8 cellular contexts compared by ENCODE assay signal in the genomic region with DNA sequence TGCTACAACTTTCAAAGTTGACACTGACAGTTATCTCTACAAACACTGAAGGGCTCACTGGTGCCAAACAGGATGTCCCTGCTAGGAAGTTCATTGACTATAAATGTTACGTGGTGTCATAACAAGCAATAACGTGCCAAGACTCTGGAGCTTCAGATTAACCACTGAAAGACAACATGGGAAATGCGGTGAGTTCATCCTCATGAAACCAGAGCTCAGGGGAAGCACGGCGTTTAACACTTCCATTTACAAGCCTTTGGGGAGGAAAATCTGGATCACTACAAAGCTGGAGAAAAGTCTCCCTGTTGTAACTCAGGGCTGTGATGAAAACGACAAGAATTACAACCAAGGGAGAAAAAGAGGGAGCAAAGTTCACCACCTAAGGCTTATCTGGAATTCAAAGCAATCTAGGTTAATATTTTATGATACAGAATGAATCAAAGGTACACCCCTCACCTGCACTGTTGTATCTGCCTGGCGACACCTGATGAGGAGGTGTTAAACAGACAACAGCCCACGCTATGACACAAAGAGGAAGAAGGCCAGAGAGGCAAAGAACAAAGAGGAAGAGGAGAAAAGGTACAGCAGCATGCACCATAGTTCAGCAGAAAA. TPM values are rescaled to one million over a fixed set of nuclear protein-coding genes. Genes with fewer than 3 reads are reported as not detected.
DNase-seq lines count a peak whose midpoint lies in the region; ATAC-seq and TF ChIP-seq lines count a peak whose summit lies in the region.

No MANE protein-coding gene starts in this region.

- H3K9me2 ChIP-seq in GM23248 (ENCODE audit: insufficient read depth): no peaks in the 10 kb centered on the region

- H3K4me1 ChIP-seq in smooth muscle cell (ENCODE audit: low read depth): no peaks in the 10 kb centered on the region
- peaks cover 45% of the 10 kb centered on the region for H3K4me1 ChIP-seq in GM23248 (ENCODE audit: insufficient read depth)
- no peaks in the 10 kb centered on the region for H3K4me1 ChIP-seq in H9 (ENCODE audit: insufficient read depth, low read length)

- H3K14ac ChIP-seq in H9 (ENCODE audit: insufficient read depth, low read length): no peak overlapping the region

- no peak overlapping the region for H3K4me3 Mint-ChIP-seq in H9

- H3K79me1 ChIP-seq in H9 (ENCODE audit: insufficient read depth, low read depth, low read length, poor library complexity, severe bottlenecking): no peaks in the 10 kb centered on the region

- DNase-seq in AG10803 (ENCODE audit: low read depth): peak; percentile 69
- DNase-seq in NCI-H69 (lab: John Stamatoyannopoulos, UW): peak; percentile 82
- peak; percentile 29 for DNase-seq in epithelial cell of esophagus (ENCODE audit: low read depth)
- DNase-seq in smooth muscle cell (lab: John Stamatoyannopoulos, UW; ENCODE audit: unreplicated experiment): no peak
- DNase-seq in GM23248: no peak
- no peak for DNase-seq in H9

- H3T11ph ChIP-seq in H9 (ENCODE audit: low read length): no peak overlapping the region

- H2AFZ ChIP-seq in smooth muscle cell (ENCODE audit: low read depth) (no peak overlapping the region), GM23248 (no peak overlapping the region), H9 (ENCODE audit: low read length) (no peak overlapping the region)

- no peak overlapping the region for H2BK120ac ChIP-seq in H9 (ENCODE audit: low read depth, low read length, poor library complexity, severe bottlenecking)

- H3K9me3 ChIP-seq in smooth muscle cell (replicated peaks; ENCODE audit: low read depth): no peaks in the 10 kb centered on the region
- H3K9me3 ChIP-seq in GM23248 (ENCODE audit: low read depth): no peaks in the 10 kb centered on the region
- H3K9me3 ChIP-seq in H9 (ENCODE audit: control insufficient read depth, low read depth, low read length): no peaks in the 10 kb centered on the region

- no peak overlapping the region for H4K91ac ChIP-seq in H9 (ENCODE audit: insufficient read length, low read depth, low read length)

- H4K5ac ChIP-seq in H9 (ENCODE audit: insufficient read length, low read depth, low read length): no peak overlapping the region

- H3K56ac ChIP-seq in H9 (ENCODE audit: insufficient read length, low read depth, low read length): no peak overlapping the region

- no peak overlapping the region for H3K27ac Mint-ChIP-seq in H9

- H3F3A ChIP-seq in smooth muscle cell (ENCODE audit: low read depth) (no peaks in the 10 kb centered on the region), GM23248 (ENCODE audit: insufficient read depth) (peaks cover 44% of the 10 kb centered on the region)

- in situ Hi-C loops in GM23248 (cut with MboI): loop anchor here (10.0 kb wide), 3 partner anchors 866 to 1086 kb away; no protein-coding TSS in a partner anchor

- H2BK12ac ChIP-seq in H9 (ENCODE audit: insufficient read length, low read depth, low read length): no peak overlapping the region

- H2BK5ac ChIP-seq in H9 (ENCODE audit: insufficient read length, low read length): no peak overlapping the region

- no peak overlapping the region for H3K4ac ChIP-seq in H9 (ENCODE audit: low read depth, low read length)

- TF ChIP-seq CTCF in AG10803 (conservative IDR thresholded peaks at IDR 0.05; ENCODE audit: low read length) (no peak), epithelial cell of esophagus (IDR thresholded peaks at IDR 0.05; ENCODE audit: insufficient read depth, low read depth, low read length, missing control alignments) (no peak), smooth muscle cell (IDR thresholded peaks at IDR 0.05; ENCODE audit: borderline replicate concordance, insufficient read depth, poor library complexity, severe bottlenecking) (no peak), H9 (conservative IDR thresholded peaks at IDR 0.05) (no peak)

- H3K4me3 ChIP-seq in AG10803 (ENCODE audit: low read length): no peak overlapping the region
- no peak overlapping the region for H3K4me3 ChIP-seq in epithelial cell of esophagus (ENCODE audit: low read length)
- H3K4me3 ChIP-seq in smooth muscle cell: no peak overlapping the region
- no peak overlapping the region for H3K4me3 ChIP-seq in GM23248

- no peak overlapping the region for H2AK5ac ChIP-seq in H9 (ENCODE audit: insufficient read length, low read length)

- peaks cover 0 to 4% of the 10 kb centered on the region in 2 experiments; a peak in 3 of 4 replicates for H3K4me1 Mint-ChIP-seq in H9

- no peaks in the 10 kb centered on the region for H3K27me3 Mint-ChIP-seq in H9 (ENCODE audit: low read depth)

- no peak overlapping the region for H3K23ac ChIP-seq in H9 (ENCODE audit: insufficient read length, low read depth, low read length)

- peaks cover 0 to 7% (median 0%) of the 10 kb centered on the region in 3 experiments; a peak in 3 of 7 replicates for H3K36me3 Mint-ChIP-seq in H9 (ENCODE audit: insufficient read depth in 1 of 3, low read depth in 3 of 3)

- peak; percentile 38 for ATAC-seq in GM19395 (IDR thresholded peaks at IDR 0.05; ENCODE audit: unreplicated experiment)
- no peak for ATAC-seq in HG02623 (IDR thresholded peaks at IDR 0.05; ENCODE audit: unreplicated experiment)

- H3K9ac ChIP-seq in smooth muscle cell (ENCODE audit: low read depth) (peak overlapping the region; percentile 24), GM23248 (no peak overlapping the region), H9 (ENCODE audit: extremely low read depth, insufficient read length, low read length) (no peak overlapping the region)

- H3K18ac ChIP-seq in H9 (ENCODE audit: insufficient read length, low read depth, low read length): no peak overlapping the region

- H3K36me3 ChIP-seq in smooth muscle cell (ENCODE audit: low read depth) (no peaks in the 10 kb centered on the region), GM23248 (ENCODE audit: low read depth) (0 out of 2 replicates have a peak, but pooled peaks cover 3% of the 10 kb centered on the region)

- H3K4me2 ChIP-seq in smooth muscle cell: peak overlapping the region; percentile 41
- H3K4me2 ChIP-seq in GM23248 (ENCODE audit: unreplicated experiment): no peak overlapping the region
- H3K4me2 ChIP-seq in H9 (ENCODE audit: insufficient read depth, insufficient read length, low read length): no peak overlapping the region

- peaks cover 10% of the 10 kb centered on the region for H4K20me1 ChIP-seq in smooth muscle cell (ENCODE audit: low read depth)
- no peaks in the 10 kb centered on the region; the same call in 1 of the 2 replicates for H4K20me1 ChIP-seq in GM23248 (ENCODE audit: insufficient read depth)
- H4K20me1 ChIP-seq in H9 (ENCODE audit: control insufficient read depth, insufficient read depth, insufficient read length): no peaks in the 10 kb centered on the region

- H3K23me2 ChIP-seq in H9 (ENCODE audit: insufficient read length, low read depth, low read length, poor library complexity, severe bottlenecking): no peaks in the 10 kb centered on the region

- H3K27me3 ChIP-seq in smooth muscle cell (ENCODE audit: low read depth) (no peaks in the 10 kb centered on the region), GM23248 (replicated peaks; ENCODE audit: insufficient read depth) (no peaks in the 10 kb centered on the region), H9 (ENCODE audit: insufficient read depth, low read length) (no peaks in the 10 kb centered on the region)

- peak overlapping the region; percentile 63 for H3K27ac ChIP-seq in smooth muscle cell (ENCODE audit: low read depth)
- no peak overlapping the region for H3K27ac ChIP-seq in GM23248
- no peak overlapping the region for H3K27ac ChIP-seq in H9 (ENCODE audit: insufficient read length, low read depth, low read length)

- no peak overlapping the region for H2BK20ac ChIP-seq in H9 (ENCODE audit: low read depth, low read length, poor library complexity, severe bottlenecking)

- 38% methylated on average over 8 of the region's 8 CpGs for WGBS in smooth muscle cell (ENCODE audit: low lambda C conversion rate)
- WGBS in GM23248 (ENCODE audit: low coverage in 1 of 2, low lambda C conversion rate in 2 of 2, missing lambda C conversion rate in 2 of 2), 2 experiments: 79 to 84% methylated on average over 8 of the region's 8 CpGs
- no CpG with 5 or more reads among the region's 8 CpGs for WGBS in H9 (ENCODE audit: extremely low coverage, insufficient read length, low lambda C conversion rate)

- H3K79me2 ChIP-seq in smooth muscle cell (ENCODE audit: low read depth): no peaks in the 10 kb centered on the region
- H3K79me2 ChIP-seq in GM23248 (ENCODE audit: insufficient read depth): no peaks in the 10 kb centered on the region
- H3K79me2 ChIP-seq in H9 (ENCODE audit: insufficient read depth, low read length): no peaks in the 10 kb centered on the region

- no peaks in the 10 kb centered on the region for H3K9me3 Mint-ChIP-seq in H9

- no peak overlapping the region for H4K8ac ChIP-seq in H9 (replicated peaks; ENCODE audit: insufficient read length, low read depth, low read length)

- H2BK15ac ChIP-seq in H9 (ENCODE audit: low read depth, low read length): no peak overlapping the region

RNA-seq across cellular contexts. Expression of a gene that starts 27.0 kb away (rescaled TPM):
- total RNA-seq in smooth muscle cell (13.1 and 16.2 TPM in 2 replicates), H9 (2021) (28.2 and 32.5 TPM in 2 replicates)
- polyA plus RNA-seq in smooth muscle cell (11.0 and 14.8 TPM in 2 replicates), GM23248 (2016; fragmentation: Nextera tagmentation; extraction: Ambion mirVana) (20.4 and 24.0 TPM in 2 replicates)
- 23.3 and 23.6 TPM in 2 replicates for total RNA-seq in GM23248 (2014; rRNA removed; shearing (Covaris generic))

Comparison
In these comparisons a context has a peak if more than half of its experiments do, and no peak if none do; other contexts are left out.
1. DNase-seq: peak in AG10803 (single experiment), NCI-H69 (single experiment) and epithelial cell of esophagus (single experiment); none in smooth muscle cell (single experiment), GM23248 (single experiment) and H9 (single experiment).